Comparison of ENCODE assay signal across 18 cellular contexts in genomic region chr6:88775866-88776571, GRCh38.
A peak's percentile ranks its signal among the peaks of the same experiment; 100 is the strongest.
DNase-seq lines count a peak whose midpoint lies in the region; ATAC-seq, FAIRE-seq and TF ChIP-seq lines count a peak whose summit lies in the region.
"Had no signal": no experiment of that assay in that cellular context is flagged by ENCODE, and none has a peak within 500 bp of the region (broad histone marks: within the 10 kb centered on the region; RNA-seq: fewer than 3 reads in every experiment).

No MANE protein-coding gene starts in this region.

- H3K36me3 ChIP-seq in K562 (ENCODE audit: control insufficient read depth, insufficient read depth, low read length), result peaks cover 2% of the 10 kb centered on the region; the same call in 2 of the 3 replicates
- H3K36me3 ChIP-seq in vagina, result no peaks in the 10 kb centered on the region

- ATAC-seq in activated CD4-positive, alpha-beta T cell treated with anti-CD3 and anti-CD28 coated beads for 36 hours, result peak; percentile 61
- no peak for ATAC-seq in A549
- ATAC-seq in HG03039 (IDR thresholded peaks at IDR 0.05; ENCODE audit: unreplicated experiment), result peak; percentile 40
- no peak for ATAC-seq in K562
- ATAC-seq in HG02852 (IDR thresholded peaks at IDR 0.05; ENCODE audit: unreplicated experiment), result no peak
- ATAC-seq: HCT116 had no signal

- POLR2A ChIA-PET in activated CD4-positive, alpha-beta T cell treated with anti-CD3 and anti-CD28 coated beads for 36 hours (lab: Charles Lee), result no interaction called here
- POLR2A ChIA-PET in A549 (lab: Yijun Ruan, JAX) (no interaction called here), K562 (lab: Yijun Ruan, JAX) (no interaction called here)

- H3K4me1 Mint-ChIP-seq in activated CD4-positive, alpha-beta T cell treated with anti-CD3 and anti-CD28 coated beads for 36 hours, result peaks cover 18% of the 10 kb centered on the region

- H3K4me3 Mint-ChIP-seq in activated CD4-positive, alpha-beta T cell treated with anti-CD3 and anti-CD28 coated beads for 36 hours, result no peak overlapping the region

- H3K27me3 ChIP-seq in K562 (ENCODE audit: control insufficient read depth in 2 of 2, insufficient read depth in 2 of 2, low read length in 2 of 2), result no peaks in the 10 kb centered on the region
- H3K27me3 ChIP-seq in vagina, result no peaks in the 10 kb centered on the region

- H3K79me2 ChIP-seq in K562 (ENCODE audit: control insufficient read depth, insufficient read depth, low read length), result no peaks in the 10 kb centered on the region

- H3K27ac Mint-ChIP-seq in activated CD4-positive, alpha-beta T cell treated with anti-CD3 and anti-CD28 coated beads for 36 hours, result no peak overlapping the region

- H3K4me1 ChIP-seq in A549 (no peaks in the 10 kb centered on the region), K562 (replicated peaks in 1 of 2; ENCODE audit: control insufficient read depth in 2 of 2, insufficient read depth in 2 of 2, low read length in 2 of 2) (no peaks in the 10 kb centered on the region), vagina (no peaks in the 10 kb centered on the region)

- no TSS peak for BruUV-seq in K562 (replicated peaks; lab: Mats Ljungman, UMichigan)

- H3K4me3 ChIP-seq in A549 (no peak overlapping the region), K562 (no peak overlapping the region), vagina (no peak overlapping the region)

- H3K36me3 Mint-ChIP-seq in activated CD4-positive, alpha-beta T cell treated with anti-CD3 and anti-CD28 coated beads for 36 hours (ENCODE audit: low read depth), result peaks cover 33% of the 10 kb centered on the region

- no peak overlapping the region for H3K27ac ChIP-seq in A549
- H3K27ac ChIP-seq in K562 (ENCODE audit: extremely low read depth, low read depth, low read length), result no peak overlapping the region
- no peak overlapping the region for H3K27ac ChIP-seq in vagina

- TF ChIP-seq EP300 in A549 (IDR thresholded peaks at IDR 0.05) (no peak), K562 (IDR thresholded peaks at IDR 0.05; ENCODE audit: low read length) (no peak)

- no peak for FAIRE-seq in A549 (lab: Jason Lieb, UNC)
- no peak for FAIRE-seq in K562 (lab: Jason Lieb, UNC)

- no peak overlapping the region for H3K9ac ChIP-seq in K562 (ENCODE audit: insufficient read depth in 1 of 2, low read depth in 2 of 2, low read length in 2 of 2)

- no peaks in the 10 kb centered on the region for H3K27me3 Mint-ChIP-seq in activated CD4-positive, alpha-beta T cell treated with anti-CD3 and anti-CD28 coated beads for 36 hours

- 86% methylated on average over 8 of the region's 8 CpGs for WGBS in A549 (ENCODE audit: missing lambda C conversion rate)
- WGBS in K562 (ENCODE audit: insufficient coverage, low coverage, missing lambda C conversion rate), result 45% methylated on average over 3 of the region's 8 CpGs

- H2AFZ ChIP-seq in K562 (ENCODE audit: low read depth, low read length), result no peak overlapping the region

- in situ Hi-C loops in K562 (cut with MboI), result no loop called here

- no peaks in the 10 kb centered on the region for H4K20me1 ChIP-seq in K562 (replicated peaks; ENCODE audit: control insufficient read depth, insufficient read depth, low read length)

- TF ChIP-seq RAD21 in A549 (conservative IDR thresholded peaks at IDR 0.05 in 1 of 2, IDR thresholded peaks at IDR 0.05 in 1 of 2) (no peak), K562 (CRISPR knock-in tag; conservative IDR thresholded peaks at IDR 0.05 in 1 of 2, IDR thresholded peaks at IDR 0.05 in 1 of 2) (no peak)

- intact Hi-C loops in activated CD4-positive, alpha-beta T cell treated with anti-CD3 and anti-CD28 coated beads for 36 hours (cut with DNase I, micrococcal nuclease), result no loop called here
- intact Hi-C loops in K562 (cut with micrococcal nuclease) (no loop called here), vagina (cut with DNase I) (no loop called here)

- no peak for TF ChIP-seq POLR2A in A549 (IDR thresholded peaks at IDR 0.05; ENCODE audit: low read length)
- TF ChIP-seq POLR2A in K562 (conservative IDR thresholded peaks at IDR 0.05), result no peak
- TF ChIP-seq POLR2A in vagina (IDR thresholded peaks at IDR 0.05), result no peak

- CTCF ChIA-PET in activated CD4-positive, alpha-beta T cell treated with anti-CD3 and anti-CD28 coated beads for 36 hours (lab: Charles Lee), result interaction anchor here (0.8 to 2.0 kb wide), 3 partner anchors 12 to 1097 kb away, joined by 3 to 4 read pairs (median 4); no protein-coding TSS in a partner anchor
- CTCF ChIA-PET in A549 (lab: Yijun Ruan, JAX), result interaction anchor here (1.5 kb wide), 1 partner anchor 9 kb away, joined by 4 read pairs; no protein-coding TSS in a partner anchor
- CTCF ChIA-PET in K562 (lab: Yijun Ruan, JAX; ENCODE audit: low intra/inter-chr PET ratio), result no interaction called here

- H3K4me2 ChIP-seq in A549 (no peak overlapping the region), K562 (ENCODE audit: insufficient read depth, low read length) (no peak overlapping the region)

- no peak for TF ChIP-seq CTCF in A549 (IDR thresholded peaks at IDR 0.05)
- no peak for TF ChIP-seq CTCF in K562 (IDR thresholded peaks at IDR 0.05 in 2 of 3, conservative IDR thresholded peaks at IDR 0.05 in 1 of 3; ENCODE audit: insufficient read depth in 2 of 3, low read depth in 1 of 3, low read length in 3 of 3)
- TF ChIP-seq CTCF in vagina (IDR thresholded peaks at IDR 0.05), result no peak

- DNase-seq in activated CD4-positive, alpha-beta T cell treated with anti-CD3 and anti-CD28 coated beads for 36 hours, result no peak
- no peak for DNase-seq in activated CD4-positive, alpha-beta T cell treated with anti-CD3 and anti-CD28 coated beads for 4 hours
- DNase-seq in A549 (ENCODE audit: low read depth in 1 of 2, low spot score in 1 of 2) (no peak), K562 (ENCODE audit: extremely low read depth in 1 of 4, low spot score in 3 of 4) (no peak), vagina (ENCODE audit: extremely low spot score in 2 of 2) (no peak), NCI-H187 (lab: John Stamatoyannopoulos, UW) (no peak)
- DNase-seq: 8988T, C1 segment of cervical spinal cord, COR-L47, DMS153, EL, NCI-H1417 treated with DMSO at 0.1 percent for 48 hours, NCI-H2081, NCI-H510A treated with DMSO at 0.1 percent for 48 hours, SHP77 treated with DMSO at 0.1 percent for 48 hours had no signal

- no peaks in the 10 kb centered on the region for H3K9me1 ChIP-seq in K562 (ENCODE audit: control insufficient read depth, insufficient read depth, low read length)

- no peaks in the 10 kb centered on the region for H3K9me3 Mint-ChIP-seq in activated CD4-positive, alpha-beta T cell treated with anti-CD3 and anti-CD28 coated beads for 36 hours (ENCODE audit: low read depth)

- H3K9me3 ChIP-seq in A549 (no peaks in the 10 kb centered on the region), K562 (replicated peaks; ENCODE audit: control insufficient read depth, insufficient read depth, low read depth, low read length) (peaks cover 3% of the 10 kb centered on the region; the same call in 1 of the 2 replicates), vagina (no peaks in the 10 kb centered on the region)

TF ChIP-seq in A549, 52 proteins besides CTCF, POLR2A, EP300 and RAD21:
- TF ChIP-seq RFX5 (IDR thresholded peaks at IDR 0.05) (no peak), MAFK (IDR thresholded peaks at IDR 0.05; ENCODE audit: partially characterized antibody) (peak; percentile 46), PBX3 (IDR thresholded peaks at IDR 0.05) (no peak)
TF ChIP-seq in A549: peak in this region for 1.

TF ChIP-seq in K562, 482 proteins besides CTCF, POLR2A, EP300 and RAD21:
- TF ChIP-seq NFE2 (IDR thresholded peaks at IDR 0.05; ENCODE audit: low read depth), result 0 out of 2 replicates have a peak, but pooled peaks have one; percentile 14
- TF ChIP-seq ZNF316 (IDR thresholded peaks at IDR 0.05), result peak; percentile 76
- peak; percentile 62 for TF ChIP-seq C11orf30 (IDR thresholded peaks at IDR 0.05; ENCODE audit: low read depth)
- TF ChIP-seq ARHGAP35 (IDR thresholded peaks at IDR 0.05; ENCODE audit: partially characterized antibody), result no peak
- TF ChIP-seq MAFK (IDR thresholded peaks at IDR 0.05; ENCODE audit: low read length), result 0 out of 2 replicates have a peak, but pooled peaks have one; percentile 11
- TF ChIP-seq POLR2H (tag; IDR thresholded peaks at IDR 0.05; ENCODE audit: low read depth), result no peak
- TF ChIP-seq MAFG (tag; conservative IDR thresholded peaks at IDR 0.05), result peak; percentile 61

Comparison
In these comparisons a context has a peak if more than half of its experiments do, and no peak if none do; other contexts are left out.
1. ATAC-seq: peak in activated CD4-positive, alpha-beta T cell treated with anti-CD3 and anti-CD28 coated beads for 36 hours (single experiment) and HG03039 (single experiment); none in A549 (0 of 2), K562 (single experiment) and HG02852 (single experiment).